Comparison of ENCODE assay signal across 1 cellular context in genomic region chr2:22056621-22057132, GRCh38.
TF ChIP-seq lines count a peak whose summit lies in the region.

No MANE protein-coding gene starts in this region.

TF ChIP-seq in HepG2, 621 proteins besides CTCF, POLR2A, EP300 and RAD21 (continued from another document and continues in another):
- TF ChIP-seq AKNA (CRISPR knock-in tag; IDR thresholded peaks at IDR 0.05; ENCODE audit: borderline replicate concordance) (no peak), SMAD9 (CRISPR knock-in tag; IDR thresholded peaks at IDR 0.05) (no peak), EZH2 (conservative IDR thresholded peaks at IDR 0.05; ENCODE audit: low read depth, low read length) (no peak), MXD1 (CRISPR knock-in tag; IDR thresholded peaks at IDR 0.05) (no peak), BCL6 (CRISPR knock-in tag; IDR thresholded peaks at IDR 0.05) (peak; percentile 22; the same call in 1 of the 2 replicates), DNMT1 (CRISPR knock-in tag; IDR thresholded peaks at IDR 0.05) (no peak), HMG20A (CRISPR knock-in tag; IDR thresholded peaks at IDR 0.05; ENCODE audit: borderline replicate concordance) (peak; percentile 33; the same call in 1 of the 2 replicates), ATF7-NPFF (CRISPR knock-in tag; IDR thresholded peaks at IDR 0.05; ENCODE audit: low read depth) (0 out of 2 replicates have a peak, but pooled peaks have one; percentile 33), GABPB1 (CRISPR knock-in tag; IDR thresholded peaks at IDR 0.05) (no peak), ZNF691 (CRISPR knock-in tag; IDR thresholded peaks at IDR 0.05; ENCODE audit: borderline replicate concordance, low read depth) (no peak), ZBTB14 (CRISPR knock-in tag; IDR thresholded peaks at IDR 0.05) (no peak), ELF3 (CRISPR knock-in tag; IDR thresholded peaks at IDR 0.05) (peak; percentile 67; the same call in 1 of the 2 replicates), IKZF5 (CRISPR knock-in tag; IDR thresholded peaks at IDR 0.05) (0 out of 2 replicates have a peak, but pooled peaks have one; percentile 52), ZNF761 (CRISPR knock-in tag; conservative IDR thresholded peaks at IDR 0.05) (no peak), KDM6A (CRISPR knock-in tag; IDR thresholded peaks at IDR 0.05; ENCODE audit: low read depth) (peak; percentile 8; the same call in 1 of the 2 replicates), PBX2 (CRISPR knock-in tag; IDR thresholded peaks at IDR 0.05) (no peak), RARA (CRISPR knock-in tag; IDR thresholded peaks at IDR 0.05) (0 out of 2 replicates have a peak, but pooled peaks have one; percentile 26), PRMT3 (CRISPR knock-in tag; IDR thresholded peaks at IDR 0.05; ENCODE audit: borderline replicate concordance, low read depth) (no peak), ZFP41 (CRISPR knock-in tag; IDR thresholded peaks at IDR 0.05; ENCODE audit: borderline replicate concordance) (no peak), ZKSCAN1 (IDR thresholded peaks at IDR 0.05; ENCODE audit: low read length) (no peak), FOSL2 (CRISPR knock-in tag; IDR thresholded peaks at IDR 0.05) (peak; percentile 92), GFI1 (CRISPR knock-in tag; IDR thresholded peaks at IDR 0.05; ENCODE audit: borderline replicate concordance) (no peak), MAZ (IDR thresholded peaks at IDR 0.05; ENCODE audit: borderline replicate concordance, low read depth, low read length) (no peak), MAZ (CRISPR knock-in tag; IDR thresholded peaks at IDR 0.05; ENCODE audit: low read depth) (0 out of 2 replicates have a peak, but pooled peaks have one; percentile 46), ZNF570 (CRISPR knock-in tag; IDR thresholded peaks at IDR 0.05; ENCODE audit: borderline replicate concordance) (no peak), ZNF18 (CRISPR knock-in tag; IDR thresholded peaks at IDR 0.05; ENCODE audit: insufficient replicate concordance) (no peak), DZIP1 (CRISPR knock-in tag; IDR thresholded peaks at IDR 0.05) (no peak), THRA (CRISPR knock-in tag; IDR thresholded peaks at IDR 0.05; ENCODE audit: borderline replicate concordance) (peak; percentile 26; the same call in 1 of the 2 replicates), ARID5B (CRISPR knock-in tag; IDR thresholded peaks at IDR 0.05) (peak; percentile 29), ZNF274 (CRISPR knock-in tag; IDR thresholded peaks at IDR 0.05) (no peak), SUZ12 (IDR thresholded peaks at IDR 0.05; ENCODE audit: low read depth, low read length) (no peak), SOX6 (IDR thresholded peaks at IDR 0.05) (no peak), SOX6 (CRISPR knock-in tag; IDR thresholded peaks at IDR 0.05) (peak; percentile 64), RELA (CRISPR knock-in tag; IDR thresholded peaks at IDR 0.05) (no peak)
